ENCODE assay signal across 1 cellular context in genomic region chr2:127072970-127073369, GRCh38.
TF ChIP-seq lines count a peak whose summit lies in the region.

No MANE protein-coding gene starts in this region.

TF ChIP-seq in H1, 55 proteins besides CTCF, POLR2A, EP300 and RAD21 (continued from another document):
- TF ChIP-seq CHD7 (IDR thresholded peaks at IDR 0.05; ENCODE audit: insufficient replicate concordance, low read length) (no peak), TAF7 (optimal IDR thresholded peaks at IDR 0.05; ENCODE audit: borderline replicate concordance, low read depth, low read length) (no peak), ZNF274 (IDR thresholded peaks at IDR 0.05; ENCODE audit: borderline replicate concordance, extremely low read depth, low read length) (no peak), HDAC6 (IDR thresholded peaks at IDR 0.05; ENCODE audit: low read depth, low read length) (no peak)
